Comparison of ENCODE assay signal across 2 cellular contexts in genomic region chr3:129205109-129205832, GRCh38.
TF ChIP-seq lines count a peak whose summit lies in the region.

No MANE protein-coding gene starts in this region.

TF ChIP-seq in HCT116, 20 proteins besides CTCF, POLR2A, EP300 and RAD21:
- TF ChIP-seq, protein P1, sequence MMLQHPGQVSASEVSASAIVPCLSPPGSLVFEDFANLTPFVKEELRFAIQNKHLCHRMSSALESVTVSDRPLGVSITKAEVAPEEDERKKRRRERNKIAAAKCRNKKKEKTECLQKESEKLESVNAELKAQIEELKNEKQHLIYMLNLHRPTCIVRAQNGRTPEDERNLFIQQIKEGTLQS (IDR thresholded peaks at IDR 0.05), result no peak
- TF ChIP-seq TCF7L2 (IDR thresholded peaks at IDR 0.05; ENCODE audit: borderline replicate concordance, extremely low read depth, insufficient read depth, insufficient read length) (no peak), EGR1 (IDR thresholded peaks at IDR 0.05; ENCODE audit: low read depth) (no peak), SP1 (IDR thresholded peaks at IDR 0.05; ENCODE audit: low read depth) (no peak), CEBPB (IDR thresholded peaks at IDR 0.05; ENCODE audit: low read depth) (no peak), FOSL1 (IDR thresholded peaks at IDR 0.05; ENCODE audit: low read depth) (no peak), JUND (IDR thresholded peaks at IDR 0.05) (no peak), ZNF274 (IDR thresholded peaks at IDR 0.05; ENCODE audit: low read depth, low read length) (no peak), SIN3A (IDR thresholded peaks at IDR 0.05; ENCODE audit: low read depth) (no peak), POLR2AphosphoS5 (IDR thresholded peaks at IDR 0.05; ENCODE audit: low read depth, low read length) (no peak), ZFX (IDR thresholded peaks at IDR 0.05) (no peak), REST (IDR thresholded peaks at IDR 0.05; ENCODE audit: low read depth) (no peak), SRF (IDR thresholded peaks at IDR 0.05; ENCODE audit: low read depth) (no peak), MAX (IDR thresholded peaks at IDR 0.05) (no peak)
- TF ChIP-seq, protein P2, sequence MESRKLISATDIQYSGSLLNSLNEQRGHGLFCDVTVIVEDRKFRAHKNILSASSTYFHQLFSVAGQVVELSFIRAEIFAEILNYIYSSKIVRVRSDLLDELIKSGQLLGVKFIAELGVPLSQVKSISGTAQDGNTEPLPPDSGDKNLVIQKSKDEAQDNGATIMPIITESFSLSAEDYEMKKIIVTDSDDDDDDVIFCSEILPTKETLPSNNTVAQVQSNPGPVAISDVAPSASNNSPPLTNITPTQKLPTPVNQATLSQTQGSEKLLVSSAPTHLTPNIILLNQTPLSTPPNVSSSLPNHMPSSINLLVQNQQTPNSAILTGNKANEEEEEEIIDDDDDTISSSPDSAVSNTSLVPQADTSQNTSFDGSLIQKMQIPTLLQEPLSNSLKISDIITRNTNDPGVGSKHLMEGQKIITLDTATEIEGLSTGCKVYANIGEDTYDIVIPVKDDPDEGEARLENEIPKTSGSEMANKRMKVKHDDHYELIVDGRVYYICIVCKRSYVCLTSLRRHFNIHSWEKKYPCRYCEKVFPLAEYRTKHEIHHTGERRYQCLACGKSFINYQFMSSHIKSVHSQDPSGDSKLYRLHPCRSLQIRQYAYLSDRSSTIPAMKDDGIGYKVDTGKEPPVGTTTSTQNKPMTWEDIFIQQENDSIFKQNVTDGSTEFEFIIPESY (IDR thresholded peaks at IDR 0.05; ENCODE audit: extremely low read depth, insufficient replicate concordance, low read length), result no peak

TF ChIP-seq in K562, 482 proteins besides CTCF, POLR2A, EP300 and RAD21:
- no peak for TF ChIP-seq ERF (CRISPR knock-in tag; IDR thresholded peaks at IDR 0.05)
- no peak for TF ChIP-seq TFE3 (CRISPR knock-in tag; IDR thresholded peaks at IDR 0.05)
- TF ChIP-seq RCOR1 (IDR thresholded peaks at IDR 0.05; ENCODE audit: borderline replicate concordance in 1 of 2, low read depth in 2 of 2, low read length in 2 of 2), result no peak
- TF ChIP-seq CXXC5 (CRISPR knock-in tag; IDR thresholded peaks at IDR 0.05), result no peak
- TF ChIP-seq CREM (IDR thresholded peaks at IDR 0.05; ENCODE audit: low read depth), result no peak
- no peak for TF ChIP-seq ZNF436 (CRISPR knock-in tag; IDR thresholded peaks at IDR 0.05)
- TF ChIP-seq, protein P3, sequence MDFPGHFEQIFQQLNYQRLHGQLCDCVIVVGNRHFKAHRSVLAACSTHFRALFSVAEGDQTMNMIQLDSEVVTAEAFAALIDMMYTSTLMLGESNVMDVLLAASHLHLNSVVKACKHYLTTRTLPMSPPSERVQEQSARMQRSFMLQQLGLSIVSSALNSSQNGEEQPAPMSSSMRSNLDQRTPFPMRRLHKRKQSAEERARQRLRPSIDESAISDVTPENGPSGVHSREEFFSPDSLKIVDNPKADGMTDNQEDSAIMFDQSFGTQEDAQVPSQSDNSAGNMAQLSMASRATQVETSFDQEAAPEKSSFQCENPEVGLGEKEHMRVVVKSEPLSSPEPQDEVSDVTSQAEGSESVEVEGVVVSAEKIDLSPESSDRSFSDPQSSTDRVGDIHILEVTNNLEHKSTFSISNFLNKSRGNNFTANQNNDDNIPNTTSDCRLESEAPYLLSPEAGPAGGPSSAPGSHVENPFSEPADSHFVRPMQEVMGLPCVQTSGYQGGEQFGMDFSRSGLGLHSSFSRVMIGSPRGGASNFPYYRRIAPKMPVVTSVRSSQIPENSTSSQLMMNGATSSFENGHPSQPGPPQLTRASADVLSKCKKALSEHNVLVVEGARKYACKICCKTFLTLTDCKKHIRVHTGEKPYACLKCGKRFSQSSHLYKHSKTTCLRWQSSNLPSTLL (IDR thresholded peaks at IDR 0.05), result no peak
- TF ChIP-seq, protein P4, sequence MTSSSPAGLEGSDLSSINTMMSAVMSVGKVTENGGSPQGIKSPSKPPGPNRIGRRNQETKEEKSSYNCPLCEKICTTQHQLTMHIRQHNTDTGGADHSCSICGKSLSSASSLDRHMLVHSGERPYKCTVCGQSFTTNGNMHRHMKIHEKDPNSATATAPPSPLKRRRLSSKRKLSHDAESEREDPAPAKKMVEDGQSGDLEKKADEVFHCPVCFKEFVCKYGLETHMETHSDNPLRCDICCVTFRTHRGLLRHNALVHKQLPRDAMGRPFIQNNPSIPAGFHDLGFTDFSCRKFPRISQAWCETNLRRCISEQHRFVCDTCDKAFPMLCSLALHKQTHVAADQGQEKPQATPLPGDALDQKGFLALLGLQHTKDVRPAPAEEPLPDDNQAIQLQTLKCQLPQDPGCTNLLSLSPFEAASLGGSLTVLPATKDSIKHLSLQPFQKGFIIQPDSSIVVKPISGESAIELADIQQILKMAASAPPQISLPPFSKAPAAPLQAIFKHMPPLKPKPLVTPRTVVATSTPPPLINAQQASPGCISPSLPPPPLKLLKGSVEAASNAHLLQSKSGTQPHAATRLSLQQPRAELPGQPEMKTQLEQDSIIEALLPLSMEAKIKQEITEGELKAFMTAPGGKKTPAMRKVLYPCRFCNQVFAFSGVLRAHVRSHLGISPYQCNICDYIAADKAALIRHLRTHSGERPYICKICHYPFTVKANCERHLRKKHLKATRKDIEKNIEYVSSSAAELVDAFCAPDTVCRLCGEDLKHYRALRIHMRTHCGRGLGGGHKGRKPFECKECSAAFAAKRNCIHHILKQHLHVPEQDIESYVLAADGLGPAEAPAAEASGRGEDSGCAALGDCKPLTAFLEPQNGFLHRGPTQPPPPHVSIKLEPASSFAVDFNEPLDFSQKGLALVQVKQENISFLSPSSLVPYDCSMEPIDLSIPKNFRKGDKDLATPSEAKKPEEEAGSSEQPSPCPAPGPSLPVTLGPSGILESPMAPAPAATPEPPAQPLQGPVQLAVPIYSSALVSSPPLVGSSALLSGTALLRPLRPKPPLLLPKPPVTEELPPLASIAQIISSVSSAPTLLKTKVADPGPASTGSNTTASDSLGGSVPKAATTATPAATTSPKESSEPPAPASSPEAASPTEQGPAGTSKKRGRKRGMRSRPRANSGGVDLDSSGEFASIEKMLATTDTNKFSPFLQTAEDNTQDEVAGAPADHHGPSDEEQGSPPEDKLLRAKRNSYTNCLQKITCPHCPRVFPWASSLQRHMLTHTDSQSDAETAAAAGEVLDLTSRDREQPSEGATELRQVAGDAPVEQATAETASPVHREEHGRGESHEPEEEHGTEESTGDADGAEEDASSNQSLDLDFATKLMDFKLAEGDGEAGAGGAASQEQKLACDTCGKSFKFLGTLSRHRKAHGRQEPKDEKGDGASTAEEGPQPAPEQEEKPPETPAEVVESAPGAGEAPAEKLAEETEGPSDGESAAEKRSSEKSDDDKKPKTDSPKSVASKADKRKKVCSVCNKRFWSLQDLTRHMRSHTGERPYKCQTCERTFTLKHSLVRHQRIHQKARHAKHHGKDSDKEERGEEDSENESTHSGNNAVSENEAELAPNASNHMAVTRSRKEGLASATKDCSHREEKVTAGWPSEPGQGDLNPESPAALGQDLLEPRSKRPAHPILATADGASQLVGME (CRISPR knock-in tag; IDR thresholded peaks at IDR 0.05), result no peak
- no peak for TF ChIP-seq NFIX (CRISPR knock-in tag; IDR thresholded peaks at IDR 0.05; ENCODE audit: low read depth)
- TF ChIP-seq ZNF589 (CRISPR knock-in tag; IDR thresholded peaks at IDR 0.05; ENCODE audit: low read depth), result no peak
- no peak for TF ChIP-seq SMARCC2 (IDR thresholded peaks at IDR 0.05; ENCODE audit: low read depth)
- TF ChIP-seq GTF2F1 (IDR thresholded peaks at IDR 0.05; ENCODE audit: low read depth, low read length), result no peak
- TF ChIP-seq THRAP3 (IDR thresholded peaks at IDR 0.05; ENCODE audit: borderline replicate concordance), result no peak
- no peak for TF ChIP-seq HCFC1 (IDR thresholded peaks at IDR 0.05; ENCODE audit: low read depth, low read length)
- no peak for TF ChIP-seq SRSF3 (IDR thresholded peaks at IDR 0.05; ENCODE audit: insufficient read depth, low read length)
- no peak for TF ChIP-seq ZNF197 (CRISPR knock-in tag; IDR thresholded peaks at IDR 0.05; ENCODE audit: low read depth)
